ENCODE assay signal across 8 cellular contexts in genomic region chr18:76821356-76821874, GRCh38. TPM values are rescaled to one million over a fixed set of nuclear protein-coding genes. Genes with fewer than 3 reads are reported as not detected.
DNase-seq lines count a peak whose midpoint lies in the region; ATAC-seq and TF ChIP-seq lines count a peak whose summit lies in the region.

No MANE protein-coding gene starts in this region.

- peaks cover 24% of the 10 kb centered on the region for H3K36me3 Mint-ChIP-seq in activated CD4-positive, alpha-beta T cell treated with anti-CD3 and anti-CD28 coated beads, Interleukin-2, amount 10 ng/mL, durations not matched to agents 24 days and 14 days (ENCODE audit: low read depth)
- no peaks in the 10 kb centered on the region for H3K36me3 Mint-ChIP-seq in natural killer cell

- no peaks in the 10 kb centered on the region for H3K36me3 ChIP-seq in NT2/D1 (ENCODE audit: insufficient read depth, insufficient read length, low read length)

- H3K9ac ChIP-seq in NT2/D1 (ENCODE audit: insufficient read length, low read depth) = peak overlapping the region; percentile 95

- H3K4me3 ChIP-seq in NT2/D1 (ENCODE audit: insufficient read length, low read depth) = peak overlapping the region; percentile 73

- peaks cover 37% of the 10 kb centered on the region for H3K4me1 Mint-ChIP-seq in activated CD4-positive, alpha-beta T cell treated with anti-CD3 and anti-CD28 coated beads, Interleukin-2, amount 10 ng/mL, durations not matched to agents 24 days and 14 days
- peaks cover 40 to 52% of the 10 kb centered on the region in 2 donors for H3K4me1 Mint-ChIP-seq in natural killer cell

- no peaks in the 10 kb centered on the region for H3K27me3 Mint-ChIP-seq in activated CD4-positive, alpha-beta T cell treated with anti-CD3 and anti-CD28 coated beads, Interleukin-2, amount 10 ng/mL, durations not matched to agents 24 days and 14 days
- no peaks in the 10 kb centered on the region for H3K27me3 Mint-ChIP-seq in natural killer cell (ENCODE audit: low read depth in 2 of 2)

- H3K9me3 Mint-ChIP-seq in activated CD4-positive, alpha-beta T cell treated with anti-CD3 and anti-CD28 coated beads, Interleukin-2, amount 10 ng/mL, durations not matched to agents 24 days and 14 days = no peaks in the 10 kb centered on the region
- H3K9me3 Mint-ChIP-seq in natural killer cell = no peaks in the 10 kb centered on the region

- peak overlapping the region; percentile 95 for H3K27ac Mint-ChIP-seq in activated CD4-positive, alpha-beta T cell treated with anti-CD3 and anti-CD28 coated beads, Interleukin-2, amount 10 ng/mL, durations not matched to agents 24 days and 14 days
- peak overlapping the region; percentile 87 to 89 for H3K27ac Mint-ChIP-seq in natural killer cell

- no peak for TF ChIP-seq CTCF in natural killer cell (IDR thresholded peaks at IDR 0.05)

- no peaks in the 10 kb centered on the region for H3K9me3 ChIP-seq in NT2/D1 (ENCODE audit: insufficient read depth, low read length)

- peak; percentile 65 for DNase-seq in activated CD4-positive, alpha-beta T cell treated with anti-CD3 and anti-CD28 coated beads, Interleukin-2, amount 10 ng/mL, durations not matched to agents 24 days and 14 days
- DNase-seq in activated CD4-positive, alpha-beta T cell treated with anti-CD3 and anti-CD28 coated beads, Interleukin-2, amount 50 U/mL, for 1 hour = no peak
- DNase-seq in NT2/D1 (ENCODE audit: low read depth, low spot score) (no peak), cortex of kidney (lab: John Stamatoyannopoulos, UW) (peak; percentile 25), natural killer cell (no peak), T1000 (lab: John Stamatoyannopoulos, UW) (no peak), NCI-H2029 treated with DMSO at 0.1 percent for 48 hours (lab: John Stamatoyannopoulos, UW) (no peak), NCI-H1048 (lab: John Stamatoyannopoulos, UW) (no peak)

- no peak for ATAC-seq in natural killer cell

- intact Hi-C loops in activated CD4-positive, alpha-beta T cell treated with anti-CD3 and anti-CD28 coated beads, Interleukin-2, amount 10 ng/mL, durations not matched to agents 24 days and 14 days (cut with micrococcal nuclease) = loop anchor here (1.0 to 5.0 kb wide), 3 partner anchors 18 to 241 kb away; no protein-coding TSS in a partner anchor
- intact Hi-C loops in natural killer cell (cut with micrococcal nuclease) = no loop called here

- no peaks in the 10 kb centered on the region for H3K4me1 ChIP-seq in NT2/D1 (ENCODE audit: insufficient read depth, insufficient read length)

- no peaks in the 10 kb centered on the region for H3K27me3 ChIP-seq in NT2/D1 (ENCODE audit: insufficient read depth, insufficient read length)

- peak overlapping the region; percentile 95 for H3K4me3 Mint-ChIP-seq in activated CD4-positive, alpha-beta T cell treated with anti-CD3 and anti-CD28 coated beads, Interleukin-2, amount 10 ng/mL, durations not matched to agents 24 days and 14 days
- H3K4me3 Mint-ChIP-seq in natural killer cell = peak overlapping the region; percentile 84

RNA-seq across cellular contexts. Expression of gene ZNF236, which starts 0.9 kb away (rescaled TPM):
- 17.5 and 22.0 TPM in 2 replicates for total RNA-seq in activated CD4-positive, alpha-beta T cell treated with anti-CD3 and anti-CD28 coated beads, Interleukin-2, amount 10 ng/mL, durations not matched to agents 24 days and 14 days
- total RNA-seq in natural killer cell = 10 to 100 TPM; 35.1 to 42.2 (median 39.7) TPM

Comparison
In these comparisons a context has a peak if more than half of its experiments do, and no peak if none do; other contexts are left out.
1. DNase-seq: peak in activated CD4-positive, alpha-beta T cell treated with anti-CD3 and anti-CD28 coated beads, Interleukin-2, amount 10 ng/mL, durations not matched to agents 24 days and 14 days (single experiment) and cortex of kidney (single experiment); none in activated CD4-positive, alpha-beta T cell treated with anti-CD3 and anti-CD28 coated beads, Interleukin-2, amount 50 U/mL, for 1 hour (single experiment), NT2/D1 (single experiment), natural killer cell (single experiment), T1000 (single experiment), NCI-H2029 treated with DMSO at 0.1 percent for 48 hours (single experiment) and NCI-H1048 (single experiment).